In genomic region chr4:17335371-17335770, GRCh38 we compare ENCODE assay signal across 30 cellular contexts.
DNase-seq lines count a peak whose midpoint lies in the region; ATAC-seq, FAIRE-seq and TF ChIP-seq lines count a peak whose summit lies in the region.
"Had no signal": no experiment of that assay in that cellular context is flagged by ENCODE, and none has a peak within 500 bp of the region (broad histone marks: within the 10 kb centered on the region; RNA-seq: fewer than 3 reads in every experiment).

No MANE protein-coding gene starts in this region.

- in situ Hi-C loops in GM12878 (cut with MboI), result no loop called here

- no peak overlapping the region for H3K9ac ChIP-seq in GM12878 (ENCODE audit: control insufficient read depth, insufficient read depth, low read length)
- H3K9ac ChIP-seq: GM23248 had no signal

- peaks cover 23% of the 10 kb centered on the region for H3K4me1 ChIP-seq in CD4-positive, alpha-beta memory T cell (ENCODE audit: insufficient read depth, low read length)
- peaks cover 8% of the 10 kb centered on the region for H3K4me1 ChIP-seq in GM12878 (ENCODE audit: control insufficient read depth, insufficient read depth, low read length)
- no peaks in the 10 kb centered on the region for H3K4me1 ChIP-seq in psoas muscle
- H3K4me1 ChIP-seq: gastroesophageal sphincter, prostate gland, testis had no signal

- no peaks in the 10 kb centered on the region for H3K36me3 Mint-ChIP-seq in activated CD4-positive, alpha-beta T cell treated with anti-CD3 and anti-CD28 coated beads, Interleukin-2, amount 10 ng/mL, durations not matched to agents 7 days and 5 days (ENCODE audit: low read depth)
- peaks cover 0 to 2% of the 10 kb centered on the region in 2 donors for H3K36me3 Mint-ChIP-seq in CD4-positive, alpha-beta memory T cell
- H3K36me3 Mint-ChIP-seq in activated T-cell treated with anti-CD3 and anti-CD28 coated beads, Interleukin-2, amount 50 U/mL, for 72 hours (ENCODE audit: insufficient read depth in 2 of 2), result no peaks in the 10 kb centered on the region
- H3K36me3 Mint-ChIP-seq: CD14-positive monocyte, mesothelial cell of epicardium had no signal

- no peak for TF ChIP-seq RAD21 in GM12878 (IDR thresholded peaks at IDR 0.05; ENCODE audit: insufficient read depth, low read depth, low read length)

- H3K4me3 Mint-ChIP-seq in activated CD4-positive, alpha-beta T cell treated with anti-CD3 and anti-CD28 coated beads, Interleukin-2, amount 10 ng/mL, durations not matched to agents 7 days and 5 days, result no peak overlapping the region
- H3K4me3 Mint-ChIP-seq in CD4-positive, alpha-beta memory T cell, result no peak overlapping the region
- peak overlapping the region; percentile 53 to 71 for H3K4me3 Mint-ChIP-seq in activated T-cell treated with anti-CD3 and anti-CD28 coated beads, Interleukin-2, amount 50 U/mL, for 72 hours
- H3K4me3 Mint-ChIP-seq: CD14-positive monocyte, mesothelial cell of epicardium had no signal

- 31% methylated on average over 3 of the region's 3 CpGs for WGBS in GM12878 (ENCODE audit: insufficient coverage, insufficient replicate concordance, low lambda C conversion rate, missing lambda C conversion rate)
- WGBS in psoas muscle, 3 donors, result 88 to 90% (median 90%) methylated on average over 3 of the region's 3 CpGs

- H3K4me3 ChIP-seq in CD4-positive, alpha-beta memory T cell (ENCODE audit: low read length in 2 of 2), result no peak overlapping the region
- H3K4me3 ChIP-seq in GM12878 (no peak overlapping the region), psoas muscle (no peak overlapping the region)
- H3K4me3 ChIP-seq: gastroesophageal sphincter, GM23248, prostate gland, testis had no signal

- no peak overlapping the region for H3K4me2 ChIP-seq in GM12878 (ENCODE audit: control insufficient read depth, insufficient read depth)

- DNase-seq in activated CD4-positive, alpha-beta T cell treated with anti-CD3 and anti-CD28 coated beads, Interleukin-2, amount 10 ng/mL, durations not matched to agents 7 days and 5 days, result no peak
- no peak for DNase-seq in activated CD4-positive, alpha-beta T cell treated with anti-CD3 and anti-CD28 coated beads for 1 hour
- DNase-seq in CD4-positive, alpha-beta memory T cell, result peak in 1 of 5 donors; percentile 47
- peak; percentile 59 to 65 for DNase-seq in activated T-cell treated with anti-CD3 and anti-CD28 coated beads, Interleukin-2, amount 50 U/mL, for 72 hours
- DNase-seq in GM12878 (ENCODE audit: low read depth, low spot score), result no peak
- DNase-seq in LoVo (ENCODE audit: low spot score), result no peak
- DNase-seq in psoas muscle, result no peak
- DNase-seq: activated effector memory CD4-positive, alpha-beta T cell treated with anti-CD3 and anti-CD28 coated beads, Interleukin-2, amount 50 U/mL, for 16 hours; aorta; GM23248; IMR-90; MV-4-11; NCI-H1436 treated with DMSO at 0.1 percent for 48 hours; NCI-H2081 treated with DMSO at 0.1 percent for 48 hours; NCI-H345; NCI-H748 treated with DMSO at 0.1 percent for 48 hours; Right ventricle myocardium superior; stimulated activated naive CD4-positive, alpha-beta T cell; testis had no signal

- H3K27ac Mint-ChIP-seq in activated CD4-positive, alpha-beta T cell treated with anti-CD3 and anti-CD28 coated beads, Interleukin-2, amount 10 ng/mL, durations not matched to agents 7 days and 5 days, result peak overlapping the region; percentile 1
- peak overlapping the region in 6 of 7 donors; percentile 56 to 93 (median 86) for H3K27ac Mint-ChIP-seq in CD4-positive, alpha-beta memory T cell
- no peak overlapping the region for H3K27ac Mint-ChIP-seq in activated T-cell treated with anti-CD3 and anti-CD28 coated beads, Interleukin-2, amount 50 U/mL, for 72 hours
- H3K27ac Mint-ChIP-seq: CD14-positive monocyte, mesothelial cell of epicardium had no signal

- no peaks in the 10 kb centered on the region for H3K27me3 ChIP-seq in CD4-positive, alpha-beta memory T cell (ENCODE audit: insufficient read depth, low read length)
- H3K27me3 ChIP-seq in GM12878 (replicated peaks in 1 of 2; ENCODE audit: control insufficient read depth in 2 of 2, insufficient read depth in 2 of 2, low read length in 1 of 2), result no peaks in the 10 kb centered on the region
- H3K27me3 ChIP-seq in psoas muscle (ENCODE audit: insufficient read depth in 3 of 3, low read length in 2 of 3), result no peaks in the 10 kb centered on the region
- H3K27me3 ChIP-seq: gastroesophageal sphincter, testis had no signal

- no peaks in the 10 kb centered on the region for H3K9me3 ChIP-seq in CD4-positive, alpha-beta memory T cell (ENCODE audit: control insufficient read depth in 1 of 2, low read length in 2 of 2)
- H3K9me3 ChIP-seq in GM12878 (replicated peaks; ENCODE audit: control insufficient read depth, insufficient read depth, low read length) (no peaks in the 10 kb centered on the region), psoas muscle (no peaks in the 10 kb centered on the region)
- H3K9me3 ChIP-seq: gastroesophageal sphincter, prostate gland, testis had no signal

- no TSS peak for BruUV-seq in GM12878 (replicated peaks; lab: Mats Ljungman, UMichigan)

- TF ChIP-seq POLR2A in GM12878 (IDR thresholded peaks at IDR 0.05; ENCODE audit: low read depth, low read length), result no peak

- H3K27ac ChIP-seq in CD4-positive, alpha-beta memory T cell (ENCODE audit: low read depth, low read length), result no peak overlapping the region
- no peak overlapping the region for H3K27ac ChIP-seq in GM12878 (ENCODE audit: control insufficient read depth, insufficient read depth)
- H3K27ac ChIP-seq in psoas muscle, result no peak overlapping the region
- H3K27ac ChIP-seq: gastroesophageal sphincter, GM23248, prostate gland, testis had no signal

- no peak overlapping the region for H2AFZ ChIP-seq in GM12878 (ENCODE audit: control insufficient read depth, low read depth, low read length)
- H2AFZ ChIP-seq: GM23248 had no signal

- TF ChIP-seq CTCF in GM12878 (IDR thresholded peaks at IDR 0.05 in 2 of 3, conservative IDR thresholded peaks at IDR 0.05 in 1 of 3; ENCODE audit: control insufficient read depth in 2 of 3, extremely low read depth in 1 of 3, insufficient read depth in 1 of 3, low read depth in 3 of 3, low read length in 3 of 3) (no peak), psoas muscle (IDR thresholded peaks at IDR 0.05) (no peak)

- no peaks in the 10 kb centered on the region for H3K9me3 Mint-ChIP-seq in activated CD4-positive, alpha-beta T cell treated with anti-CD3 and anti-CD28 coated beads, Interleukin-2, amount 10 ng/mL, durations not matched to agents 7 days and 5 days
- peaks cover 0 to 1% (median 0%) of the 10 kb centered on the region in 8 donors for H3K9me3 Mint-ChIP-seq in CD4-positive, alpha-beta memory T cell
- no peaks in the 10 kb centered on the region for H3K9me3 Mint-ChIP-seq in activated T-cell treated with anti-CD3 and anti-CD28 coated beads, Interleukin-2, amount 50 U/mL, for 72 hours
- H3K9me3 Mint-ChIP-seq: mesothelial cell of epicardium had no signal

- SMC1A ChIA-PET in GM12878 (lab: Charles Lee; ENCODE audit: uncharacterized antibody, unreplicated experiment), result interaction anchor here (0.6 to 4.0 kb wide), 3 partner anchors 11 to 164 kb away, joined by 3 to 18 read pairs (median 4); no protein-coding TSS in a partner anchor

- H3K36me3 ChIP-seq in CD4-positive, alpha-beta memory T cell (ENCODE audit: insufficient read depth, low read length), result no peaks in the 10 kb centered on the region
- H3K36me3 ChIP-seq in GM12878 (ENCODE audit: control insufficient read depth in 2 of 2, insufficient read depth in 2 of 2, low read length in 1 of 2), result no peaks in the 10 kb centered on the region
- no peaks in the 10 kb centered on the region for H3K36me3 ChIP-seq in psoas muscle (ENCODE audit: insufficient read depth in 1 of 2, low read depth in 1 of 2)
- H3K36me3 ChIP-seq: gastroesophageal sphincter, prostate gland had no signal

- FAIRE-seq in GM12878 (lab: Jason Lieb, UNC), result no peak
- FAIRE-seq: A204.1, bronchial epithelial cell, D721Med, urothelium cell line had no signal

- POLR2A ChIA-PET in activated CD4-positive, alpha-beta T cell treated with anti-CD3 and anti-CD28 coated beads, Interleukin-2, amount 10 ng/mL, durations not matched to agents 7 days and 5 days (lab: Charles Lee), result no interaction called here
- POLR2A ChIA-PET in CD4-positive, alpha-beta memory T cell (lab: Charles Lee; ENCODE audit: partially characterized antibody), result no interaction called here
- POLR2A ChIA-PET in GM12878 (lab: Charles Lee), result no interaction called here

- H4K20me1 ChIP-seq in GM12878 (ENCODE audit: control insufficient read depth, insufficient read depth), result no peaks in the 10 kb centered on the region

- no peaks in the 10 kb centered on the region for H3K79me2 ChIP-seq in GM12878 (ENCODE audit: control insufficient read depth, insufficient read depth, low read length)

- TF ChIP-seq EP300 in GM12878 (IDR thresholded peaks at IDR 0.05; ENCODE audit: borderline replicate concordance in 1 of 2, control insufficient read depth in 1 of 2, low read depth in 2 of 2, low read length in 2 of 2), result no peak

- RAD21 ChIA-PET in GM12878 (lab: Charles Lee; ENCODE audit: unreplicated experiment), result interaction anchor here (2.6 kb wide), 1 partner anchor 112 kb away, joined by 14 read pairs; no protein-coding TSS in a partner anchor

- peaks cover 5% of the 10 kb centered on the region for H3K27me3 Mint-ChIP-seq in activated CD4-positive, alpha-beta T cell treated with anti-CD3 and anti-CD28 coated beads, Interleukin-2, amount 10 ng/mL, durations not matched to agents 7 days and 5 days
- H3K27me3 Mint-ChIP-seq in CD4-positive, alpha-beta memory T cell, result peaks cover 0 to 1% of the 10 kb centered on the region in 2 donors
- no peaks in the 10 kb centered on the region for H3K27me3 Mint-ChIP-seq in activated T-cell treated with anti-CD3 and anti-CD28 coated beads, Interleukin-2, amount 50 U/mL, for 72 hours (ENCODE audit: low read depth)

- peak; percentile 50 to 53 for ATAC-seq in activated T-cell treated with anti-CD3 and anti-CD28 coated beads, Interleukin-2, amount 50 U/mL, for 72 hours (replicated peaks in 1 of 2)
- peak; percentile 17 for ATAC-seq in GM12878
- ATAC-seq in GM21447 (IDR thresholded peaks at IDR 0.05; ENCODE audit: unreplicated experiment), result no peak
- no peak for ATAC-seq in psoas muscle
- ATAC-seq: activated CD4-positive, CD25-positive, alpha-beta regulatory T cell treated with anti-CD3 and anti-CD28 coated beads, Interleukin-2, amount 50 U/mL, for 24 hours; Panc1 had no signal

- CTCF ChIA-PET in activated CD4-positive, alpha-beta T cell treated with anti-CD3 and anti-CD28 coated beads, Interleukin-2, amount 10 ng/mL, durations not matched to agents 7 days and 5 days (lab: Charles Lee), result interaction anchor here (0.6 kb wide), 1 partner anchor 13 kb away, joined by 3 read pairs; no protein-coding TSS in a partner anchor
- CTCF ChIA-PET in CD4-positive, alpha-beta memory T cell (lab: Charles Lee; ENCODE audit: partially characterized antibody), result interaction anchor here (0.5 to 3.1 kb wide), 3 partner anchors 11 to 214 kb away, joined by 6 to 13 read pairs (median 6); no protein-coding TSS in a partner anchor
- CTCF ChIA-PET in GM12878 (lab: Yijun Ruan, JAX), result interaction anchor here (1.0 to 4.0 kb wide), 5 partner anchors 11 to 419 kb away, joined by 3 to 27 read pairs (median 8); no protein-coding TSS in a partner anchor

- intact Hi-C loops in CD4-positive, alpha-beta memory T cell (cut with micrococcal nuclease), result loop anchor here (5.0 kb wide), 1 partner anchor 52 kb away; no protein-coding TSS in a partner anchor
- intact Hi-C loops in GM12878 (cut with micrococcal nuclease; ENCODE audit: unreplicated experiment), result loop anchor here (5.0 kb wide), 1 partner anchor 242 kb away; the partner anchor contains the start of gene LAP3
- intact Hi-C loops in psoas muscle (cut with DNase I), result no loop called here

- H3K4me1 Mint-ChIP-seq in activated CD4-positive, alpha-beta T cell treated with anti-CD3 and anti-CD28 coated beads, Interleukin-2, amount 10 ng/mL, durations not matched to agents 7 days and 5 days, result peaks cover 33% of the 10 kb centered on the region
- H3K4me1 Mint-ChIP-seq in CD4-positive, alpha-beta memory T cell, result peaks cover 15 to 29% (median 22%) of the 10 kb centered on the region in 4 donors
- peaks cover 53% of the 10 kb centered on the region for H3K4me1 Mint-ChIP-seq in activated T-cell treated with anti-CD3 and anti-CD28 coated beads, Interleukin-2, amount 50 U/mL, for 72 hours (ENCODE audit: low read depth)
- H3K4me1 Mint-ChIP-seq: CD14-positive monocyte, mesothelial cell of epicardium had no signal

Comparison
In these comparisons a context has a peak if more than half of its experiments do, and no peak if none do; other contexts are left out.
1. DNase-seq: peak in activated T-cell treated with anti-CD3 and anti-CD28 coated beads, Interleukin-2, amount 50 U/mL, for 72 hours (2 of 2); none in activated CD4-positive, alpha-beta T cell treated with anti-CD3 and anti-CD28 coated beads, Interleukin-2, amount 10 ng/mL, durations not matched to agents 7 days and 5 days (single experiment), activated CD4-positive, alpha-beta T cell treated with anti-CD3 and anti-CD28 coated beads for 1 hour (single experiment), GM12878 (single experiment), LoVo (single experiment) and psoas muscle (0 of 2).
2. H3K4me3 Mint-ChIP-seq: peak in activated T-cell treated with anti-CD3 and anti-CD28 coated beads, Interleukin-2, amount 50 U/mL, for 72 hours (2 of 2); none in activated CD4-positive, alpha-beta T cell treated with anti-CD3 and anti-CD28 coated beads, Interleukin-2, amount 10 ng/mL, durations not matched to agents 7 days and 5 days (single experiment) and CD4-positive, alpha-beta memory T cell (0 of 8).
3. ATAC-seq: peak in activated T-cell treated with anti-CD3 and anti-CD28 coated beads, Interleukin-2, amount 50 U/mL, for 72 hours (2 of 2) and GM12878 (single experiment); none in GM21447 (single experiment) and psoas muscle (0 of 4).
4. intact Hi-C loops: an anchor here in CD4-positive, alpha-beta memory T cell (5.0 kb wide) and GM12878 (5.0 kb wide); none called in psoas muscle.